1 cellular context compared by ENCODE assay signal in the genomic region with DNA sequence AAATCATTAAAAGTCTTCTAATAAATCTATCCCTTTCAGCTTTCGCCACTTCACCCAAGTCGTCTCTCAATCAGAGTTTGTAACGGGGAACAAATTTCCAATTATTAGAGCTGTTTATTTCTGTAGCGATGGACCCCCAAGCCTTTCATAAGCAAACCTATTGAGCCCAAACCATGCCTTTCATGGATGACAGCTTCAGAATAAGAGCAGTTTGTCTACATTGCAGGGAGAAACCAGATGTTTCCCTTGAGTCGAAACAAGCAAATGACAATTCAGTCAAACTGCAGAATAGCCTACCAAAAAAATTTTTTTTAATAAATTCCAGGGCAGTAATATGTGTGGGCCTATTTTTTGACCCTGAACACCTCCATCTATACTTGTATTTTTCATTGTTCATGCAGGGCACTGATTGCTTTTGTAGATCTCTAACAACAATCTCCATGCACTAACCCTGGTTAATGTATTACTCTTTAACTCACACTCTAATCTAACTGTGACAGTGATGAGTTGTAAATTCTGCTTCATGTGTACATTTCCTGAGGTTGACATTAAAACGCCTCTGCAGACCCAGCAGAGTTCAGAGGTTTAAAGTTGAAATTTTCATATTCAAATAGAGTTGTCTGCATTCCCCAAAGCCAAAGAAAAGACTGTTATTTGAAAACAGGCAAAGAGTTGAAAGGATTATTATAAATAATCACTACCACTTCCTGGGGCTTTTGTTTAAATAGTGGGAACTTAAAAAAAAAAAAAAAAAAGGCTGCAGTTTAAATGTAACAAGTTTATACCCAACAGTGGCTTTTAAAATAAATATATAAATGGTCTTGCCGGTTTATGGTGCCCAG.
TF ChIP-seq lines count a peak whose summit lies in the region.

No MANE protein-coding gene starts in this region.

TF ChIP-seq in A549, 52 proteins besides CTCF, POLR2A, EP300 and RAD21 (continued from another document):
- TF ChIP-seq, protein P1, sequence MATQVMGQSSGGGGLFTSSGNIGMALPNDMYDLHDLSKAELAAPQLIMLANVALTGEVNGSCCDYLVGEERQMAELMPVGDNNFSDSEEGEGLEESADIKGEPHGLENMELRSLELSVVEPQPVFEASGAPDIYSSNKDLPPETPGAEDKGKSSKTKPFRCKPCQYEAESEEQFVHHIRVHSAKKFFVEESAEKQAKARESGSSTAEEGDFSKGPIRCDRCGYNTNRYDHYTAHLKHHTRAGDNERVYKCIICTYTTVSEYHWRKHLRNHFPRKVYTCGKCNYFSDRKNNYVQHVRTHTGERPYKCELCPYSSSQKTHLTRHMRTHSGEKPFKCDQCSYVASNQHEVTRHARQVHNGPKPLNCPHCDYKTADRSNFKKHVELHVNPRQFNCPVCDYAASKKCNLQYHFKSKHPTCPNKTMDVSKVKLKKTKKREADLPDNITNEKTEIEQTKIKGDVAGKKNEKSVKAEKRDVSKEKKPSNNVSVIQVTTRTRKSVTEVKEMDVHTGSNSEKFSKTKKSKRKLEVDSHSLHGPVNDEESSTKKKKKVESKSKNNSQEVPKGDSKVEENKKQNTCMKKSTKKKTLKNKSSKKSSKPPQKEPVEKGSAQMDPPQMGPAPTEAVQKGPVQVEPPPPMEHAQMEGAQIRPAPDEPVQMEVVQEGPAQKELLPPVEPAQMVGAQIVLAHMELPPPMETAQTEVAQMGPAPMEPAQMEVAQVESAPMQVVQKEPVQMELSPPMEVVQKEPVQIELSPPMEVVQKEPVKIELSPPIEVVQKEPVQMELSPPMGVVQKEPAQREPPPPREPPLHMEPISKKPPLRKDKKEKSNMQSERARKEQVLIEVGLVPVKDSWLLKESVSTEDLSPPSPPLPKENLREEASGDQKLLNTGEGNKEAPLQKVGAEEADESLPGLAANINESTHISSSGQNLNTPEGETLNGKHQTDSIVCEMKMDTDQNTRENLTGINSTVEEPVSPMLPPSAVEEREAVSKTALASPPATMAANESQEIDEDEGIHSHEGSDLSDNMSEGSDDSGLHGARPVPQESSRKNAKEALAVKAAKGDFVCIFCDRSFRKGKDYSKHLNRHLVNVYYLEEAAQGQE (IDR thresholded peaks at IDR 0.05): no peak
